In the genomic region with DNA sequence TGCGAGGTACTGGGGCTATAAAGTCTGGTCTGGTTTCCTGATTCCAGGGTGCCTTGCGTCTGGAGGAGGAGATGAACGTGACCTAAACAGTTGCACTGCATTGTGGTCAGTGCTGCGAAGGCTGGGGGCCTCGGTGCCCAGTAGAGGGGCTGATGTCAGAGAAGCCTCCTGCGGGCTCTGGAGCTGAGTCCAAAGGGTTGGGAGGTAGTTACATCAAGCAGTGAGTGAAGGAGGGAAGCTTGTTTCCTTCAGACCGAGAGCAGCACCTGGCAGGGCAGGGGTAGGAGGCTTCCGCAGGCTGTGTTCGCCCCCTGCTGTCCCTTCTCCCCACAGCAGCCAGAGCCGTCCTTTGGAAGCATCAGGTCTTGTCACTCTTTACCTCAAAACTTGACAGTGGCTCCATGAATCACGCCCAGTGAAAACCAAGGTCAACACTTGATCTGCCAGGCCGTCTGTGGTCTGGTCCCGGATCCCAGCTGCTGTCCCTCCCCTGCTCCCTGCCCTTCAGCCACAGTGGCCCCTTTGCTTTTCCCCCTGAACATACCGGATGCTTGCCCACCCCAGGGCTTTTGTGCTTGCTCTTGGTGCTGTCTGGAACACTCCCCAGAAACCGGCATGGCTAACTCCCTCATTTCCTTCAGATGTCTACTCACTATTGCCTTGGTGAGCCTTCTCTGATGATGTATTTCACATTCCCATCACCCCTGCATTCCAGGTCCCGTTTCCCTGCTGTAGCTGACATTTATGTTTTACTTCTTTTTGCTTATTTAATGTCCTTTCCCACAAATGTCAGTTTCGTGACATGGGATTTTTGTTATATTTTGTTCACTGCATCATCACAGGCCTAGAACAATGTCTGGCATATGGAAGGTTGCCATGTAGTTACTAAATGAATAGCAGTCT, we compare ENCODE assay signal across 1 cellular context.
TF ChIP-seq lines count a peak whose summit lies in the region.

No MANE protein-coding gene starts in this region.

TF ChIP-seq in HepG2, 621 proteins besides CTCF, POLR2A, EP300 and RAD21 (continued from another document):
- TF ChIP-seq, protein P1, sequence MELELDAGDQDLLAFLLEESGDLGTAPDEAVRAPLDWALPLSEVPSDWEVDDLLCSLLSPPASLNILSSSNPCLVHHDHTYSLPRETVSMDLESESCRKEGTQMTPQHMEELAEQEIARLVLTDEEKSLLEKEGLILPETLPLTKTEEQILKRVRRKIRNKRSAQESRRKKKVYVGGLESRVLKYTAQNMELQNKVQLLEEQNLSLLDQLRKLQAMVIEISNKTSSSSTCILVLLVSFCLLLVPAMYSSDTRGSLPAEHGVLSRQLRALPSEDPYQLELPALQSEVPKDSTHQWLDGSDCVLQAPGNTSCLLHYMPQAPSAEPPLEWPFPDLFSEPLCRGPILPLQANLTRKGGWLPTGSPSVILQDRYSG (CRISPR knock-in tag; IDR thresholded peaks at IDR 0.05) = no peak
- TF ChIP-seq SALL2 (CRISPR knock-in tag; IDR thresholded peaks at IDR 0.05) = peak; percentile 61; the same call in 1 of the 2 replicates
- peak; percentile 60; the same call in 1 of the 2 replicates for TF ChIP-seq RARA (CRISPR knock-in tag; IDR thresholded peaks at IDR 0.05)
- peak; percentile 54; the same call in 1 of the 2 replicates for TF ChIP-seq HOXA3 (CRISPR knock-in tag; IDR thresholded peaks at IDR 0.05)
- no peak; the same call in 1 of the 2 replicates for TF ChIP-seq RELA (CRISPR knock-in tag; IDR thresholded peaks at IDR 0.05)
- no peak for TF ChIP-seq SOX6 (IDR thresholded peaks at IDR 0.05)
- peak; percentile 73 for TF ChIP-seq SOX6 (CRISPR knock-in tag; IDR thresholded peaks at IDR 0.05)
- TF ChIP-seq, protein P2, sequence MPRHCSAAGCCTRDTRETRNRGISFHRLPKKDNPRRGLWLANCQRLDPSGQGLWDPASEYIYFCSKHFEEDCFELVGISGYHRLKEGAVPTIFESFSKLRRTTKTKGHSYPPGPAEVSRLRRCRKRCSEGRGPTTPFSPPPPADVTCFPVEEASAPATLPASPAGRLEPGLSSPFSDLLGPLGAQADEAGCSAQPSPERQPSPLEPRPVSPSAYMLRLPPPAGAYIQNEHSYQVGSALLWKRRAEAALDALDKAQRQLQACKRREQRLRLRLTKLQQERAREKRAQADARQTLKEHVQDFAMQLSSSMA (CRISPR knock-in tag; IDR thresholded peaks at IDR 0.05) = peak; percentile 78; the same call in 1 of the 2 replicates
- TF ChIP-seq ZBTB38 (CRISPR knock-in tag; IDR thresholded peaks at IDR 0.05) = peak; percentile 90
- TF ChIP-seq, protein P3, sequence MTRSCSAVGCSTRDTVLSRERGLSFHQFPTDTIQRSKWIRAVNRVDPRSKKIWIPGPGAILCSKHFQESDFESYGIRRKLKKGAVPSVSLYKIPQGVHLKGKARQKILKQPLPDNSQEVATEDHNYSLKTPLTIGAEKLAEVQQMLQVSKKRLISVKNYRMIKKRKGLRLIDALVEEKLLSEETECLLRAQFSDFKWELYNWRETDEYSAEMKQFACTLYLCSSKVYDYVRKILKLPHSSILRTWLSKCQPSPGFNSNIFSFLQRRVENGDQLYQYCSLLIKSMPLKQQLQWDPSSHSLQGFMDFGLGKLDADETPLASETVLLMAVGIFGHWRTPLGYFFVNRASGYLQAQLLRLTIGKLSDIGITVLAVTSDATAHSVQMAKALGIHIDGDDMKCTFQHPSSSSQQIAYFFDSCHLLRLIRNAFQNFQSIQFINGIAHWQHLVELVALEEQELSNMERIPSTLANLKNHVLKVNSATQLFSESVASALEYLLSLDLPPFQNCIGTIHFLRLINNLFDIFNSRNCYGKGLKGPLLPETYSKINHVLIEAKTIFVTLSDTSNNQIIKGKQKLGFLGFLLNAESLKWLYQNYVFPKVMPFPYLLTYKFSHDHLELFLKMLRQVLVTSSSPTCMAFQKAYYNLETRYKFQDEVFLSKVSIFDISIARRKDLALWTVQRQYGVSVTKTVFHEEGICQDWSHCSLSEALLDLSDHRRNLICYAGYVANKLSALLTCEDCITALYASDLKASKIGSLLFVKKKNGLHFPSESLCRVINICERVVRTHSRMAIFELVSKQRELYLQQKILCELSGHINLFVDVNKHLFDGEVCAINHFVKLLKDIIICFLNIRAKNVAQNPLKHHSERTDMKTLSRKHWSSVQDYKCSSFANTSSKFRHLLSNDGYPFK (CRISPR knock-in tag; IDR thresholded peaks at IDR 0.05; ENCODE audit: borderline replicate concordance) = peak; percentile 65; the same call in 1 of the 2 replicates
- TF ChIP-seq, protein P4, sequence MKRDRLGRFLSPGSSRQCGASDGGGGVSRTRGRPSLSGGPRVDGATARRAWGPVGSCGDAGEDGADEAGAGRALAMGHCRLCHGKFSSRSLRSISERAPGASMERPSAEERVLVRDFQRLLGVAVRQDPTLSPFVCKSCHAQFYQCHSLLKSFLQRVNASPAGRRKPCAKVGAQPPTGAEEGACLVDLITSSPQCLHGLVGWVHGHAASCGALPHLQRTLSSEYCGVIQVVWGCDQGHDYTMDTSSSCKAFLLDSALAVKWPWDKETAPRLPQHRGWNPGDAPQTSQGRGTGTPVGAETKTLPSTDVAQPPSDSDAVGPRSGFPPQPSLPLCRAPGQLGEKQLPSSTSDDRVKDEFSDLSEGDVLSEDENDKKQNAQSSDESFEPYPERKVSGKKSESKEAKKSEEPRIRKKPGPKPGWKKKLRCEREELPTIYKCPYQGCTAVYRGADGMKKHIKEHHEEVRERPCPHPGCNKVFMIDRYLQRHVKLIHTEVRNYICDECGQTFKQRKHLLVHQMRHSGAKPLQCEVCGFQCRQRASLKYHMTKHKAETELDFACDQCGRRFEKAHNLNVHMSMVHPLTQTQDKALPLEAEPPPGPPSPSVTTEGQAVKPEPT (CRISPR knock-in tag; IDR thresholded peaks at IDR 0.05; ENCODE audit: low read depth) = peak; percentile 74; the same call in 1 of the 2 replicates
- TF ChIP-seq, protein P5, sequence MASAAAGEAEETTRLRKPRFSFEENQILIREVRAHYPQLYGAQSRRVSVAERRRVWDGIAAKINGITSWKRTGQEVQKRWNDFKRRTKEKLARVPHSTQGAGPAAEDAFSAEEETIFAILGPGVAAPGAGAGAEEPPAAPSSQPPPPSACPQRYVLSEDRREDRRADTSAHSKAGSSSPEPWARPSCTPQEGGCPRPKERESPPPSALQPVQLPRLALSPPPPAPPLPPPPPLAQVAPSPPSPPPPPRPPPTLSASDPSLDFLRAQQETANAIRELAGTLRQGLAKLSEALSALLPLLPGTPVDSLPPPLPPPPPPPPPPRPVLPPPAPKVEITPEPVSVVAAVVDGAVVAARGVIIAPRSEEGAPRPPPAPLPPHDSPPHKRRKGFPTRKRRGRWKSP (CRISPR knock-in tag; IDR thresholded peaks at IDR 0.05) = peak; percentile 85; the same call in 1 of the 2 replicates
- 0 out of 2 replicates have a peak, but pooled peaks have one; percentile 46 for TF ChIP-seq SIN3A (IDR thresholded peaks at IDR 0.05; ENCODE audit: borderline replicate concordance, low read depth, low read length)
- TF ChIP-seq ZNF598 (CRISPR knock-in tag; IDR thresholded peaks at IDR 0.05; ENCODE audit: borderline replicate concordance) = peak; percentile 80; the same call in 1 of the 2 replicates
- TF ChIP-seq, protein P6, sequence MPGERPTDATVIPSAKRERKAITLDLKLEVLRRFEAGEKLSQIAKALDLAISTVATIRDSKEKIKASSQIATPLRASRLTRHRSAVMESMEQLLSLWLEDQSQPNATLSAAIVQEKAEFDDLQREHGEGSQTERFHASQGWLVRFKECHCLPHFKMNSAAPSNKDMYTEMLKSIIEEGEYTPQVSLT (CRISPR knock-in tag; IDR thresholded peaks at IDR 0.05; ENCODE audit: borderline replicate concordance, low read depth) = 0 out of 2 replicates have a peak, but pooled peaks have one; percentile 59
- TF ChIP-seq SRY (CRISPR knock-in tag; IDR thresholded peaks at IDR 0.05) = no peak
- peak; percentile 66; the same call in 1 of the 2 replicates for TF ChIP-seq ZNF317 (CRISPR knock-in tag; IDR thresholded peaks at IDR 0.05)
- peak; percentile 34; the same call in 1 of the 2 replicates for TF ChIP-seq HCFC1 (IDR thresholded peaks at IDR 0.05; ENCODE audit: low read depth, low read length)
- TF ChIP-seq ZNF235 (CRISPR knock-in tag; IDR thresholded peaks at IDR 0.05; ENCODE audit: borderline replicate concordance) = peak; percentile 63; the same call in 1 of the 2 replicates
- TF ChIP-seq SKI (IDR thresholded peaks at IDR 0.05; ENCODE audit: partially characterized antibody) = peak; percentile 87
- peak; percentile 63; the same call in 1 of the 2 replicates for TF ChIP-seq SP4 (CRISPR knock-in tag; IDR thresholded peaks at IDR 0.05)
- TF ChIP-seq ZNF292 (CRISPR knock-in tag; IDR thresholded peaks at IDR 0.05; ENCODE audit: borderline replicate concordance, low read depth) = peak; percentile 47; the same call in 1 of the 2 replicates
- TF ChIP-seq GTF2F1 (IDR thresholded peaks at IDR 0.05; ENCODE audit: low read length) = no peak
- TF ChIP-seq HNF4G (IDR thresholded peaks at IDR 0.05; ENCODE audit: borderline replicate concordance, low read depth, low read length) = no peak
- TF ChIP-seq HNF4G (CRISPR knock-in tag; IDR thresholded peaks at IDR 0.05; ENCODE audit: borderline replicate concordance, low read depth) = no peak
- TF ChIP-seq HOXA7 (CRISPR knock-in tag; IDR thresholded peaks at IDR 0.05) = no peak
- TF ChIP-seq NCOA2 (CRISPR knock-in tag; IDR thresholded peaks at IDR 0.05) = no peak; the same call in 1 of the 2 replicates
- no peak for TF ChIP-seq ZNF670 (CRISPR knock-in tag; IDR thresholded peaks at IDR 0.05; ENCODE audit: borderline replicate concordance)
- TF ChIP-seq TOPORS (CRISPR knock-in tag; IDR thresholded peaks at IDR 0.05) = peak; percentile 28; the same call in 1 of the 2 replicates
- TF ChIP-seq ZKSCAN1 (IDR thresholded peaks at IDR 0.05; ENCODE audit: low read length) = 0 out of 2 replicates have a peak, but pooled peaks have one; percentile 16
- TF ChIP-seq, protein P7, sequence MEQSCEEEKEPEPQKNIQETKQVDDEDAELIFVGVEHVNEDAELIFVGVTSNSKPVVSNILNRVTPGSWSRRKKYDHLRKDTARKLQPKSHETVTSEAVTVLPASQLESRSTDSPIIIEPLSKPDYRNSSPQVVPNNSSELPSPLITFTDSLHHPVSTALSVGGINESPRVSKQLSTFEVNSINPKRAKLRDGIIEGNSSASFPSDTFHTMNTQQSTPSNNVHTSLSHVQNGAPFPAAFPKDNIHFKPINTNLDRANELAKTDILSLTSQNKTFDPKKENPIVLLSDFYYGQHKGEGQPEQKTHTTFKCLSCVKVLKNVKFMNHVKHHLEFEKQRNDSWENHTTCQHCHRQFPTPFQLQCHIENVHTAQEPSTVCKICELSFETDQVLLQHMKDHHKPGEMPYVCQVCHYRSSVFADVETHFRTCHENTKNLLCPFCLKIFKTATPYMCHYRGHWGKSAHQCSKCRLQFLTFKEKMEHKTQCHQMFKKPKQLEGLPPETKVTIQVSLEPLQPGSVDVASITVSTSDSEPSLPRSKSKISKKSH (CRISPR knock-in tag; IDR thresholded peaks at IDR 0.05; ENCODE audit: borderline replicate concordance) = peak; percentile 81
- TF ChIP-seq ZBTB7B (CRISPR knock-in tag; IDR thresholded peaks at IDR 0.05) = peak; percentile 47; the same call in 1 of the 2 replicates
- peak; percentile 83 for TF ChIP-seq SAP130 (CRISPR knock-in tag; IDR thresholded peaks at IDR 0.05; ENCODE audit: low read depth)
- peak; percentile 63; the same call in 1 of the 2 replicates for TF ChIP-seq ZNF556 (CRISPR knock-in tag; IDR thresholded peaks at IDR 0.05; ENCODE audit: borderline replicate concordance)
- no peak for TF ChIP-seq ATF7 (IDR thresholded peaks at IDR 0.05)
- 0 out of 2 replicates have a peak, but pooled peaks have one; percentile 55 for TF ChIP-seq ATF7 (CRISPR knock-in tag; IDR thresholded peaks at IDR 0.05)
- TF ChIP-seq, protein P8, sequence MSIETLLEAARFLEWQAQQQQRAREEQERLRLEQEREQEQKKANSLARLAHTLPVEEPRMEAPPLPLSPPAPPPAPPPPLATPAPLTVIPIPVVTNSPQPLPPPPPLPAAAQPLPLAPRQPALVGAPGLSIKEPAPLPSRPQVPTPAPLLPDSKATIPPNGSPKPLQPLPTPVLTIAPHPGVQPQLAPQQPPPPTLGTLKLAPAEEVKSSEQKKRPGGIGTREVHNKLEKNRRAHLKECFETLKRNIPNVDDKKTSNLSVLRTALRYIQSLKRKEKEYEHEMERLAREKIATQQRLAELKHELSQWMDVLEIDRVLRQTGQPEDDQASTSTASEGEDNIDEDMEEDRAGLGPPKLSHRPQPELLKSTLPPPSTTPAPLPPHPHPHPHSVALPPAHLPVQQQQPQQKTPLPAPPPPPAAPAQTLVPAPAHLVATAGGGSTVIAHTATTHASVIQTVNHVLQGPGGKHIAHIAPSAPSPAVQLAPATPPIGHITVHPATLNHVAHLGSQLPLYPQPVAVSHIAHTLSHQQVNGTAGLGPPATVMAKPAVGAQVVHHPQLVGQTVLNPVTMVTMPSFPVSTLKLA (IDR thresholded peaks at IDR 0.05) = no peak
- 0 out of 2 replicates have a peak, but pooled peaks have one; percentile 63 for TF ChIP-seq ZNF567 (CRISPR knock-in tag; IDR thresholded peaks at IDR 0.05; ENCODE audit: borderline replicate concordance)
- no peak for TF ChIP-seq EED (CRISPR knock-in tag; IDR thresholded peaks at IDR 0.05)
- no peak for TF ChIP-seq LCORL (IDR thresholded peaks at IDR 0.05)
- TF ChIP-seq LCORL (CRISPR knock-in tag; IDR thresholded peaks at IDR 0.05) = 0 out of 2 replicates have a peak, but pooled peaks have one; percentile 41
- peak; percentile 31 for TF ChIP-seq U2AF1 (optimal IDR thresholded peaks at IDR 0.05; ENCODE audit: low read depth, low read length)
- no peak for TF ChIP-seq TP53 (CRISPR knock-in tag; conservative IDR thresholded peaks at IDR 0.05)
- TF ChIP-seq, protein P9, sequence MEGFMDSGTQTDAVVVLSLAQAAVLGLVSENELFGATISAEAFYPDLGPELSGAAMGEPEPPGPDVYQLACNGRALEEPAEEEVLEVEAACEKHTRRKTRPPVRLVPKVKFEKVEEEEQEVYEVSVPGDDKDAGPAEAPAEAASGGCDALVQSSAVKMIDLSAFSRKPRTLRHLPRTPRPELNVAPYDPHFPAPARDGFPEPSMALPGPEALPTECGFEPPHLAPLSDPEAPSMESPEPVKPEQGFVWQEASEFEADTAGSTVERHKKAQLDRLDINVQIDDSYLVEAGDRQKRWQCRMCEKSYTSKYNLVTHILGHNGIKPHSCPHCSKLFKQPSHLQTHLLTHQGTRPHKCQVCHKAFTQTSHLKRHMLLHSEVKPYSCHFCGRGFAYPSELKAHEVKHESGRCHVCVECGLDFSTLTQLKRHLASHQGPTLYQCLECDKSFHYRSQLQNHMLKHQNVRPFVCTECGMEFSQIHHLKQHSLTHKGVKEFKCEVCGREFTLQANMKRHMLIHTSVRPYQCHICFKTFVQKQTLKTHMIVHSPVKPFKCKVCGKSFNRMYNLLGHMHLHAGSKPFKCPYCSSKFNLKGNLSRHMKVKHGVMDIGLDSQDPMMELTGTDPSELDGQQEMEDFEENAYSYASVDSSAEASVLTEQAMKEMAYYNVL (CRISPR knock-in tag; IDR thresholded peaks at IDR 0.05; ENCODE audit: borderline replicate concordance) = peak; percentile 64; the same call in 1 of the 2 replicates
